Comparison of ENCODE assay signal across 8 cellular contexts in genomic region chr5:148383564-148384388, GRCh38. TPM values are rescaled to one million over a fixed set of nuclear protein-coding genes. Genes with fewer than 3 reads are reported as not detected.
DNase-seq lines count a peak whose midpoint lies in the region; TF ChIP-seq lines count a peak whose summit lies in the region.

A gene with protein sequence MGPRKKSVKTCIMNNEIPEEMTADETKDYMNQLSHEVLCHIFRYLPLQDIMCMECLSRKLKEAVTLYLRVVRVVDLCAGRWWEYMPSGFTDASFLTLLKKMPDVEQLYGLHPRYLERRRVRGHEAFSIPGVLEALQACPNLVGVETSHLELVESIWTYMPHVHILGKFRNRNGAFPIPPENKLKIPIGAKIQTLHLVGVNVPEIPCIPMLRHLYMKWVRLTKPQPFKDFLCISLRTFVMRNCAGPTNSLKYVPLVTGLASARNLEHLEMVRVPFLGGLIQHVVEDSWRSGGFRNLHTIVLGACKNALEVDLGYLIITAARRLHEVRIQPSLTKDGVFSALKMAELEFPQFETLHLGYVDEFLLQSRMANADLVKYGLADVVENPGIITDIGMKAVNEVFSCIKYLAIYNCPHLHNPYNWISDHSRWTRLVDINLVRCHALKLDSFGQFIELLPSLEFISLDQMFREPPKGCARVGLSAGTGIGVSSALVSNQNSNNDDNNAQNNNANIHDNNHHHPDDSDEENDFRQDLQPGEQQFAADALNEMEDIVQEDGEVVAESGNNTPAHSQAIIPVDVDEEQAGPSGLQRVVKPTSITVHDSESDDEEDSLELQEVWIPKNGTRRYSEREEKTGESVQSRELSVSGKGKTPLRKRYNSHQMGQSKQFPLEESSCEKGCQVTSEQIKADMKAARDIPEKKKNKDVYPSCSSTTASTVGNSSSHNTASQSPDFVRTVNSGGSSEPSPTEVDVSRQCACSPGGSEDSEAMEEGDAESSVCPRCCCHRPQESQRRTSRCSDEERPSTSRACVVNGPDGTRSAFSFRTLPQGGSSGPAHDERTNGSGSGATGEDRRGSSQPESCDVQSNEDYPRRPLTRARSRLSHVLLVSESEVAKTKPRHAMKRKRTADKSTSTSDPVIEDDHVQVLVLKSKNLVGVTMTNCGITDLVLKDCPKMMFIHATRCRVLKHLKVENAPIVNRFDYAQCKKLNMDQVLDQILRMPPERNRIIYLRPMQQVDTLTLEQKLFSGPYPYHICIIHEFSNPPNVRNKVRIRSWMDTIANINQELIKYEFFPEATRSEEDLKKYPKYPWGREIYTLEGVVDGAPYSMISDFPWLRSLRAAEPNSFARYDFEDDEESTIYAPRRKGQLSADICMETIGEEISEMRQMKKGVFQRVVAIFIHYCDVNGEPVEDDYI (plus strand): TSS chr5:148383958. CDS start chr5:148394777, 10,819 bp downstream.

- peak within 1 kb of the TSS; percentile 89 to 100 (median 97) for H3K9ac ChIP-seq in subcutaneous abdominal adipose tissue (ENCODE audit: low read length in 5 of 5)

- peak within 1 kb of the TSS; percentile 58 for H3K4me3 ChIP-seq in neuron (ENCODE audit: low read length)
- peak within 1 kb of the TSS; percentile 76 to 98 (median 87) for H3K4me3 ChIP-seq in subcutaneous abdominal adipose tissue (ENCODE audit: low read depth in 1 of 5, low read length in 5 of 5)

- H3K36me3 ChIP-seq in neuron (ENCODE audit: insufficient read depth, low read length) (peaks cover 15% of the 10 kb centered on the region), subcutaneous abdominal adipose tissue (ENCODE audit: control insufficient read depth in 5 of 5, insufficient read depth in 5 of 5, low read length in 5 of 5) (peaks cover 0 to 5% (median 2%) of the 10 kb centered on the region in 5 donors)

- CTCF ChIA-PET in HEK293T (lab: Yijun Ruan, JAX): no interaction called here

- POLR2A ChIA-PET in HEK293T (lab: Yijun Ruan, JAX): interaction anchor here (1.0 kb wide), 1 partner anchor 22 kb away, joined by 3 read pairs; no protein-coding TSS in a partner anchor

- peak within 1 kb of the TSS; percentile 96 for H2AFZ ChIP-seq in neuron (ENCODE audit: low read depth, low read length)

- DNase-seq in GM04504 (ENCODE audit: low read depth) (peak; percentile 91), HEK293T (ENCODE audit: extremely low spot score) (peak; percentile 93), MV-4-11 (lab: John Stamatoyannopoulos, UW) (peak; percentile 95), SK-MEL-5 (ENCODE audit: low read depth, low spot score) (peak; percentile 97), foreskin melanocyte (peak; percentile 91)
- peak; percentile 98 for DNase-seq in activated naive CD4-positive, alpha-beta T cell treated with Interleukin-2 at 50 U/mL for 16 hours

- in situ Hi-C loops in SK-MEL-5 (cut with HindIII; ENCODE audit: low pct_unique_long_range_greater_than_20kb, low sequenced_read_pairs): no loop called here

- H3K27me3 ChIP-seq in neuron (ENCODE audit: insufficient read depth, low read length): no peaks in the 10 kb centered on the region
- no peaks in the 10 kb centered on the region for H3K27me3 ChIP-seq in subcutaneous abdominal adipose tissue (ENCODE audit: control insufficient read depth in 5 of 5, insufficient read depth in 4 of 5, low read length in 5 of 5)

- H3K4me1 ChIP-seq in neuron (ENCODE audit: insufficient read depth, low read length) (peaks cover 19% of the 10 kb centered on the region), subcutaneous abdominal adipose tissue (ENCODE audit: control insufficient read depth in 5 of 5, insufficient read depth in 5 of 5, low read length in 5 of 5) (peaks cover 5 to 35% (median 31%) of the 10 kb centered on the region in 5 donors)

- H3K9me3 ChIP-seq in neuron (ENCODE audit: low read length) (no peaks in the 10 kb centered on the region), subcutaneous abdominal adipose tissue (ENCODE audit: control insufficient read depth in 5 of 5, low read length in 5 of 5) (no peaks in the 10 kb centered on the region)

- H3K27ac ChIP-seq in subcutaneous abdominal adipose tissue (ENCODE audit: low read depth, low read length): peak within 1 kb of the TSS; percentile 86

TF ChIP-seq in HEK293T, 16 proteins besides CTCF, POLR2A, EP300 and RAD21:
- TF ChIP-seq FOXM1 (IDR thresholded peaks at IDR 0.05; ENCODE audit: borderline replicate concordance) (no peak), ELF4 (IDR thresholded peaks at IDR 0.05) (peak; percentile 89), NFRKB (IDR thresholded peaks at IDR 0.05) (peak; percentile 38; the same call in 1 of the 2 replicates), L3MBTL2 (conservative IDR thresholded peaks at IDR 0.05) (peak; percentile 81)
- TF ChIP-seq, protein P1, sequence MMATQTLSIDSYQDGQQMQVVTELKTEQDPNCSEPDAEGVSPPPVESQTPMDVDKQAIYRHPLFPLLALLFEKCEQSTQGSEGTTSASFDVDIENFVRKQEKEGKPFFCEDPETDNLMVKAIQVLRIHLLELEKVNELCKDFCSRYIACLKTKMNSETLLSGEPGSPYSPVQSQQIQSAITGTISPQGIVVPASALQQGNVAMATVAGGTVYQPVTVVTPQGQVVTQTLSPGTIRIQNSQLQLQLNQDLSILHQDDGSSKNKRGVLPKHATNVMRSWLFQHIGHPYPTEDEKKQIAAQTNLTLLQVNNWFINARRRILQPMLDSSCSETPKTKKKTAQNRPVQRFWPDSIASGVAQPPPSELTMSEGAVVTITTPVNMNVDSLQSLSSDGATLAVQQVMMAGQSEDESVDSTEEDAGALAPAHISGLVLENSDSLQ (IDR thresholded peaks at IDR 0.05): peak; percentile 47; the same call in 1 of the 2 replicates

RNA-seq across cellular contexts. Expression of the gene that starts here (rescaled TPM):
- total RNA-seq in SK-MEL-5 (2014; rRNA removed; shearing (Covaris generic)): 24.5 and 31.1 TPM in 2 replicates
- polyA plus RNA-seq in SK-MEL-5 (2015; cell fraction: cytosol; rRNA removed): 11.1 and 12.1 TPM in 2 replicates
- polyA plus RNA-seq in SK-MEL-5 (2015; cell fraction: nucleus; rRNA removed): 52.9 and 92.3 TPM in 2 replicates

Comparison
In these comparisons a context has a peak if more than half of its experiments do, and no peak if none do; other contexts are left out.
1. Peak in every context shown above with its lines: DNase-seq, H3K4me3 ChIP-seq and H3K27ac ChIP-seq.